Comparison of ENCODE assay signal across 19 cellular contexts in genomic region chr13:62510906-62511655, GRCh38.
DNase-seq lines count a peak whose midpoint lies in the region; ATAC-seq and TF ChIP-seq lines count a peak whose summit lies in the region.
"Had no signal": no experiment of that assay in that cellular context is flagged by ENCODE, and none has a peak within 500 bp of the region (broad histone marks: within the 10 kb centered on the region; RNA-seq: fewer than 3 reads in every experiment).

No MANE protein-coding gene starts in this region.

- no peak overlapping the region for H3K4me3 Mint-ChIP-seq in activated T-cell treated with anti-CD3 and anti-CD28 coated beads, Interleukin-2, amount 50 U/mL, for 4 hours
- H3K4me3 Mint-ChIP-seq: CD8-positive, alpha-beta T cell had no signal

- DNase-seq in OCI-M1 (lab: John Stamatoyannopoulos, UW) (peak; percentile 23), NCI-H1048 (lab: John Stamatoyannopoulos, UW) (no peak), NCI-H1930 (lab: John Stamatoyannopoulos, UW) (no peak), left lung (no peak)
- no peak for DNase-seq in activated T-cell treated with anti-CD3 and anti-CD28 coated beads, Interleukin-2, amount 50 U/mL, for 4 hours
- DNase-seq: CD8-positive, alpha-beta T cell; NCI-H1105 treated with DMSO at 0.1 percent for 48 hours; NCI-H510A treated with DMSO at 0.1 percent for 48 hours; occipital lobe; stimulated activated CD8-positive, alpha-beta memory T cell treated with anti-CD3 and anti-CD28 coated beads, Interleukin-4, amount 100 ng/mL, for 48 hours; testis had no signal

- intact Hi-C loops in left lung (cut with DNase I) = no loop called here

- H3K27me3 ChIP-seq in BLaER1 = no peaks in the 10 kb centered on the region
- no peaks in the 10 kb centered on the region for H3K27me3 ChIP-seq in left lung
- H3K27me3 ChIP-seq: ascending aorta, testis had no signal

- H3K36me3 ChIP-seq in BLaER1 (no peaks in the 10 kb centered on the region), left lung (no peaks in the 10 kb centered on the region)
- H3K36me3 ChIP-seq: ascending aorta had no signal

- no peak overlapping the region for H3K27ac ChIP-seq in BLaER1
- H3K27ac ChIP-seq in left lung = no peak overlapping the region
- H3K27ac ChIP-seq: A549, ascending aorta, testis had no signal

- peak; percentile 64 for ATAC-seq in GM19324 (IDR thresholded peaks at IDR 0.05; ENCODE audit: low FRiP score, unreplicated experiment)
- peak; percentile 49 for ATAC-seq in HG03439 (IDR thresholded peaks at IDR 0.05; ENCODE audit: unreplicated experiment)
- no peak for ATAC-seq in activated T-cell treated with anti-CD3 and anti-CD28 coated beads, Interleukin-2, amount 50 U/mL, for 4 hours
- no peak for ATAC-seq in left lung
- ATAC-seq: A549; CD8-positive, alpha-beta T cell; HepG2; Panc1; sciatic nerve had no signal

- no peak overlapping the region for H3K9ac ChIP-seq in BLaER1

- no peak for TF ChIP-seq CTCF in left lung (IDR thresholded peaks at IDR 0.05)

- 0 out of 2 replicates have a peak overlapping the region, but pooled peaks have one; percentile 2 for H3K4me2 ChIP-seq in BLaER1
- H3K4me2 ChIP-seq: A549 had no signal

- H3K4me1 ChIP-seq in BLaER1 (peaks cover 16% of the 10 kb centered on the region), left lung (no peaks in the 10 kb centered on the region)
- H3K4me1 ChIP-seq: A549, ascending aorta, testis had no signal

- H3K4me3 ChIP-seq in BLaER1 (no peak overlapping the region), left lung (no peak overlapping the region)
- H3K4me3 ChIP-seq: A549, ascending aorta, testis had no signal

- no peaks in the 10 kb centered on the region for H3K36me3 Mint-ChIP-seq in activated T-cell treated with anti-CD3 and anti-CD28 coated beads, Interleukin-2, amount 50 U/mL, for 4 hours (ENCODE audit: insufficient read depth)
- H3K36me3 Mint-ChIP-seq: CD8-positive, alpha-beta T cell had no signal

- no peaks in the 10 kb centered on the region for H3K9me3 ChIP-seq in BLaER1
- no peaks in the 10 kb centered on the region for H3K9me3 ChIP-seq in left lung
- H3K9me3 ChIP-seq: A549, ascending aorta, testis had no signal

- no peaks in the 10 kb centered on the region for H3K27me3 Mint-ChIP-seq in activated T-cell treated with anti-CD3 and anti-CD28 coated beads, Interleukin-2, amount 50 U/mL, for 4 hours (ENCODE audit: low read depth)

- peaks cover 3% of the 10 kb centered on the region for H3K9me3 Mint-ChIP-seq in activated T-cell treated with anti-CD3 and anti-CD28 coated beads, Interleukin-2, amount 50 U/mL, for 4 hours

- H3K4me1 Mint-ChIP-seq in activated T-cell treated with anti-CD3 and anti-CD28 coated beads, Interleukin-2, amount 50 U/mL, for 4 hours (ENCODE audit: low read depth) = no peaks in the 10 kb centered on the region

- H4K20me1 ChIP-seq in BLaER1 = no peaks in the 10 kb centered on the region

Comparison
In these comparisons a context has a peak if more than half of its experiments do, and no peak if none do; other contexts are left out.
1. ATAC-seq: peak in GM19324 (single experiment) and HG03439 (single experiment); none in activated T-cell treated with anti-CD3 and anti-CD28 coated beads, Interleukin-2, amount 50 U/mL, for 4 hours (0 of 2) and left lung (single experiment).